Comparison of ENCODE assay signal across 1 cellular context in the genomic region with DNA sequence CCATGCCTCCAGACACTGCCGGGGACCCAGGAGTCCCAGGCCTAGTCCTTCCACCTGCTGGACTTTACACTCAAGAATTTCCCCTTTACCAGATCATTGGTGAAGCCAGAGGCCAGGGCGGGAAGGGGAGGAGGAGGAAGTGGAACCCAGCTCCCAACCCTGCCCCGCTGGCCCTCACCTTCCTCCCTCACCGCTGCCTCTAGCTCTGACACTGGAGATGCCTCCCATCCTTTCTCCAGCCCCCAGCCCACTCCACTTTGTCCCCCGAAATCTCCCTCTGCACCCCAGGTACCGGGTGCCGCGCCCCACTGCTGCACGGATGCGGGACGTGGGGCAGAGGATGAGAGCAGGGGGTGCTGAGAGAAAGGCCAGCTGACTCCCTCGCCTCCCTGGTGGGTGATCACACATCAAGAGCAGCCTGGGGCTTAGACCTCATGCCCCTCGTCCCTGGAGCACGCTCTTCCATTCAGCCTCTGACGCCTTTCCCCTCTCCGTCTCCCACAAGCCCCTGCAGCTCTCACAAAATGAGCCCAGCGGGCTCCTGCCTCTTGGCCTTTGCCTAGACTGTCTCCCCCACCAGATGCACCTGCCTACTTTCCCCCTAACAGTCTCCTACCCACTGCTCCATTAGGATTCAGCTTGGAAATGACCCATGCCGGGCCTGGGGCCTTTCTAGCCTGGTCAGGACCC.
TF ChIP-seq lines count a peak whose summit lies in the region.

A gene with protein sequence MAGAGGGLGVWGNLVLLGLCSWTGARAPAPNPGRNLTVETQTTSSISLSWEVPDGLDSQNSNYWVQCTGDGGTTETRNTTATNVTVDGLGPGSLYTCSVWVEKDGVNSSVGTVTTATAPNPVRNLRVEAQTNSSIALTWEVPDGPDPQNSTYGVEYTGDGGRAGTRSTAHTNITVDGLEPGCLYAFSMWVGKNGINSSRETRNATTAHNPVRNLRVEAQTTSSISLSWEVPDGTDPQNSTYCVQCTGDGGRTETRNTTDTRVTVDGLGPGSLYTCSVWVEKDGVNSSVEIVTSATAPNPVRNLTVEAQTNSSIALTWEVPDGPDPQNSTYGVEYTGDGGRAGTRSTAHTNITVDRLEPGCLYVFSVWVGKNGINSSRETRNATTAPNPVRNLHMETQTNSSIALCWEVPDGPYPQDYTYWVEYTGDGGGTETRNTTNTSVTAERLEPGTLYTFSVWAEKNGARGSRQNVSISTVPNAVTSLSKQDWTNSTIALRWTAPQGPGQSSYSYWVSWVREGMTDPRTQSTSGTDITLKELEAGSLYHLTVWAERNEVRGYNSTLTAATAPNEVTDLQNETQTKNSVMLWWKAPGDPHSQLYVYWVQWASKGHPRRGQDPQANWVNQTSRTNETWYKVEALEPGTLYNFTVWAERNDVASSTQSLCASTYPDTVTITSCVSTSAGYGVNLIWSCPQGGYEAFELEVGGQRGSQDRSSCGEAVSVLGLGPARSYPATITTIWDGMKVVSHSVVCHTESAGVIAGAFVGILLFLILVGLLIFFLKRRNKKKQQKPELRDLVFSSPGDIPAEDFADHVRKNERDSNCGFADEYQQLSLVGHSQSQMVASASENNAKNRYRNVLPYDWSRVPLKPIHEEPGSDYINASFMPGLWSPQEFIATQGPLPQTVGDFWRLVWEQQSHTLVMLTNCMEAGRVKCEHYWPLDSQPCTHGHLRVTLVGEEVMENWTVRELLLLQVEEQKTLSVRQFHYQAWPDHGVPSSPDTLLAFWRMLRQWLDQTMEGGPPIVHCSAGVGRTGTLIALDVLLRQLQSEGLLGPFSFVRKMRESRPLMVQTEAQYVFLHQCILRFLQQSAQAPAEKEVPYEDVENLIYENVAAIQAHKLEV (minus strand): TSS at position 72 of the 690 bp plus-strand sequence. CDS start 68 bp downstream, at position 4.

TF ChIP-seq in HepG2, 621 proteins besides CTCF, POLR2A, EP300 and RAD21 (continued from another document and continues in another):
- TF ChIP-seq, protein P1, sequence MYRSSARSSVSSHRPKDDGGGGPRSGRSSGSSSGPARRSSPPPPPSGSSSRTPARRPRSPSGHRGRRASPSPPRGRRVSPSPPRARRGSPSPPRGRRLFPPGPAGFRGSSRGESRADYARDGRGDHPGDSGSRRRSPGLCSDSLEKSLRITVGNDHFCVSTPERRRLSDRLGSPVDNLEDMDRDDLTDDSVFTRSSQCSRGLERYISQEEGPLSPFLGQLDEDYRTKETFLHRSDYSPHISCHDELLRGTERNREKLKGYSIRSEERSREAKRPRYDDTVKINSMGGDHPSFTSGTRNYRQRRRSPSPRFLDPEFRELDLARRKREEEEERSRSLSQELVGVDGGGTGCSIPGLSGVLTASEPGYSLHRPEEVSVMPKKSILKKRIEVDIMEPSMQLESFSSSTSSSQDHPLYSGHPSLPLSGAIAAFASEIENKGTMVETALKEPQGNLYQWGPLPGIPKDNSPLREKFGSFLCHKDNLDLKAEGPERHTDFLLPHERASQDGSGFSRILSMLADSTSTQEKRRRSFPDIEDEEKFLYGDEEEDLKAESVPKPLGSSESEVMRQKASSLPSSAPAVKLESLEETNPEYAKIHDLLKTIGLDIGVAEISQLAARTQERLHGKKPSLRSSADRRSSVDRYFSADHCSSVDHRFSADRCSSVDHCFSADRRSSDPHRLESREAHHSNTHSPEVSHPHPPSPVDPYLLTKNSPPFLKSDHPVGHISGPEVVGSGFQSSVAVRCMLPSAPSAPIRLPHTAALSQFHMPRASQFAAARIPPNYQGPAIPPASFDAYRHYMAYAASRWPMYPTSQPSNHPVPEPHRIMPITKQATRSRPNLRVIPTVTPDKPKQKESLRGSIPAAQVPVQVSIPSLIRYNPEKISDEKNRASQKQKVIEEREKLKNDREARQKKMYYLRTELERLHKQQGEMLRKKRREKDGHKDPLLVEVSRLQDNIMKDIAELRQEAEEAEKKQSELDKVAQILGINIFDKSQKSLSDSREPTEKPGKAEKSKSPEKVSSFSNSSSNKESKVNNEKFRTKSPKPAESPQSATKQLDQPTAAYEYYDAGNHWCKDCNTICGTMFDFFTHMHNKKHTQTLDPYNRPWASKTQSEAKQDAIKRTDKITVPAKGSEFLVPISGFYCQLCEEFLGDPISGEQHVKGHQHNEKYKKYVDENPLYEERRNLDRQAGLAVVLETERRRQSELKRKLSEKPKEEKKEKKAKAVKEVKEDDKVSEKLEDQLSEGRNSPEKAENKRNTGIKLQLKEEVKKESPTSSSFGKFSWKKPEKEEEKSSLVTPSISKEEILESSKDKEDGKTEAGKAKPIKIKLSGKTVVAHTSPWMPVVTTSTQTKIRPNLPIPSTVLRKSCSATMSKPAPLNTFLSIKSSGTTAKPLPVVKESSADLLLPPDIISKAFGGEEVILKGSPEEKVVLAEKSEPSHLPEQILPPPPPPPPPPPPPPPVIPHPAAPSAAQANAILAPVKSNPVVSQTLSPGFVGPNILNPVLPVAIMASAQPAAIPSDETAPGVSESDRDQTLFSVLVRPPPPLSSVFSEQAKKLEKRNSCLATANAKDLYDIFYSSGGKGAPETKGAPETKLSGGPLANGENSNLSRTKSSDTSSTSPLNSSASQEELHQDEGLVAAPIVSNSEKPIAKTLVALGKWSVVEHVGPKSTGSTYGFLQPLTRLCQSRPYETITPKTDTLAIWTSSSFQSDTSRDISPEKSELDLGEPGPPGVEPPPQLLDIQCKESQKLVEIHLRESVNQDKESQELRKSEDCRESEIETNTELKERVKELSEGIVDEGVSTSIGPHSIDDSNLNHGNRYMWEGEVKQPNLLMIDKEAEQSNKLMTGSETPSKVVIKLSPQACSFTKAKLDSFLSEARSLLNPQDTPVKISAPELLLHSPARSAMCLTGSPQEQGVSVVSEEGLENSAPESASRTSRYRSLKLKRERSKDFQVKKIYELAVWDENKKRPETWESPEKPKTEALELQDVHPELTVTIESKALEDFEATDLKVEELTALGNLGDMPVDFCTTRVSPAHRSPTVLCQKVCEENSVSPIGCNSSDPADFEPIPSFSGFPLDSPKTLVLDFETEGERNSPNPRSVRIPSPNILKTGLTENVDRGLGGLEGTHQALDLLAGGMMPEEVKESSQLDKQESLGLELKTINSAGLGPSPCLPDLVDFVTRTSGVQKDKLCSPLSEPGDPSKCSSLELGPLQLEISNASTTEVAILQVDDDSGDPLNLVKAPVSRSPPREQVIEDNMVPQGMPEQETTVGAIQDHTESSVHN (CRISPR knock-in tag; IDR thresholded peaks at IDR 0.05) = peak; percentile 77; the same call in 1 of the 2 replicates
- TF ChIP-seq SYNCRIP (IDR thresholded peaks at IDR 0.05; ENCODE audit: insufficient read depth, low read depth, low read length) (no peak), KLF16 (CRISPR knock-in tag; IDR thresholded peaks at IDR 0.05) (no peak), TGIF2 (CRISPR knock-in tag; IDR thresholded peaks at IDR 0.05) (no peak), KLF6 (CRISPR knock-in tag; IDR thresholded peaks at IDR 0.05) (0 out of 2 replicates have a peak, but pooled peaks have one; percentile 43), NFE2L2 (IDR thresholded peaks at IDR 0.05; ENCODE audit: low read length) (no peak), ZBTB42 (CRISPR knock-in tag; IDR thresholded peaks at IDR 0.05) (no peak), KLF15 (CRISPR knock-in tag; IDR thresholded peaks at IDR 0.05; ENCODE audit: borderline replicate concordance) (no peak), TEAD3 (CRISPR knock-in tag; optimal IDR thresholded peaks at IDR 0.05; ENCODE audit: borderline replicate concordance) (no peak), TAF15 (IDR thresholded peaks at IDR 0.05; ENCODE audit: low read depth, low read length, poor library complexity, severe bottlenecking) (no peak), SMC3 (IDR thresholded peaks at IDR 0.05; ENCODE audit: low read length) (no peak), AHR (CRISPR knock-in tag; IDR thresholded peaks at IDR 0.05) (peak; percentile 67; the same call in 1 of the 2 replicates), SMARCC2 (IDR thresholded peaks at IDR 0.05) (no peak), ZBTB3 (CRISPR knock-in tag; IDR thresholded peaks at IDR 0.05; ENCODE audit: borderline replicate concordance, low read depth) (0 out of 2 replicates have a peak, but pooled peaks have one; percentile 29), ZNF879 (CRISPR knock-in tag; IDR thresholded peaks at IDR 0.05) (peak; percentile 88; the same call in 1 of the 2 replicates), XRCC5 (optimal IDR thresholded peaks at IDR 0.05; ENCODE audit: low read length) (no peak), PHF5A (CRISPR knock-in tag; IDR thresholded peaks at IDR 0.05; ENCODE audit: low read depth, unreplicated experiment) (no peak), MLLT10 (CRISPR knock-in tag; IDR thresholded peaks at IDR 0.05) (no peak), HOXD1 (CRISPR knock-in tag; IDR thresholded peaks at IDR 0.05) (no peak), ZNF468 (CRISPR knock-in tag; IDR thresholded peaks at IDR 0.05) (no peak), ZNF564 (CRISPR knock-in tag; IDR thresholded peaks at IDR 0.05) (no peak), FOSL1 (CRISPR knock-in tag; IDR thresholded peaks at IDR 0.05; ENCODE audit: borderline replicate concordance) (no peak), ZNF816 (CRISPR knock-in tag; IDR thresholded peaks at IDR 0.05; ENCODE audit: borderline replicate concordance) (peak; percentile 76; the same call in 1 of the 2 replicates)
- TF ChIP-seq, protein P2, sequence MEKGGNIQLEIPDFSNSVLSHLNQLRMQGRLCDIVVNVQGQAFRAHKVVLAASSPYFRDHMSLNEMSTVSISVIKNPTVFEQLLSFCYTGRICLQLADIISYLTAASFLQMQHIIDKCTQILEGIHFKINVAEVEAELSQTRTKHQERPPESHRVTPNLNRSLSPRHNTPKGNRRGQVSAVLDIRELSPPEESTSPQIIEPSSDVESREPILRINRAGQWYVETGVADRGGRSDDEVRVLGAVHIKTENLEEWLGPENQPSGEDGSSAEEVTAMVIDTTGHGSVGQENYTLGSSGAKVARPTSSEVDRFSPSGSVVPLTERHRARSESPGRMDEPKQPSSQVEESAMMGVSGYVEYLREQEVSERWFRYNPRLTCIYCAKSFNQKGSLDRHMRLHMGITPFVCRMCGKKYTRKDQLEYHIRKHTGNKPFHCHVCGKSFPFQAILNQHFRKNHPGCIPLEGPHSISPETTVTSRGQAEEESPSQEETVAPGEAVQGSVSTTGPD (CRISPR knock-in tag; IDR thresholded peaks at IDR 0.05) = 0 out of 2 replicates have a peak, but pooled peaks have one; percentile 37
- TF ChIP-seq, protein P3, sequence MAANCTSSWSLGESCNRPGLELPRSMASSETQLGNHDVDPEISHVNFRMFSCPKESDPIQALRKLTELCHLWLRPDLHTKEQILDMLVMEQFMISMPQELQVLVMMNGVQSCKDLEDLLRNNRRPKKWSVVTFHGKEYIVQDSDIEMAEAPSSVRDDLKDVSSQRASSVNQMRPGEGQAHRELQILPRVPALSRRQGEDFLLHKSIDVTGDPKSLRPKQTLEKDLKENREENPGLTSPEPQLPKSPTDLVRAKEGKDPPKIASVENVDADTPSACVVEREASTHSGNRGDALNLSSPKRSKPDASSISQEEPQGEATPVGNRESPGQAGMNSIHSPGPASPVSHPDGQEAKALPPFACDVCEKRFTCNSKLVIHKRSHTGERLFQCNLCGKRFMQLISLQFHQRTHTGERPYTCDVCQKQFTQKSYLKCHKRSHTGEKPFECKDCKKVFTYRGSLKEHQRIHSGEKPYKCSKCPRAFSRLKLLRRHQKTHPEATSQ (CRISPR knock-in tag; IDR thresholded peaks at IDR 0.05; ENCODE audit: borderline replicate concordance) = no peak
- TF ChIP-seq, protein P4, sequence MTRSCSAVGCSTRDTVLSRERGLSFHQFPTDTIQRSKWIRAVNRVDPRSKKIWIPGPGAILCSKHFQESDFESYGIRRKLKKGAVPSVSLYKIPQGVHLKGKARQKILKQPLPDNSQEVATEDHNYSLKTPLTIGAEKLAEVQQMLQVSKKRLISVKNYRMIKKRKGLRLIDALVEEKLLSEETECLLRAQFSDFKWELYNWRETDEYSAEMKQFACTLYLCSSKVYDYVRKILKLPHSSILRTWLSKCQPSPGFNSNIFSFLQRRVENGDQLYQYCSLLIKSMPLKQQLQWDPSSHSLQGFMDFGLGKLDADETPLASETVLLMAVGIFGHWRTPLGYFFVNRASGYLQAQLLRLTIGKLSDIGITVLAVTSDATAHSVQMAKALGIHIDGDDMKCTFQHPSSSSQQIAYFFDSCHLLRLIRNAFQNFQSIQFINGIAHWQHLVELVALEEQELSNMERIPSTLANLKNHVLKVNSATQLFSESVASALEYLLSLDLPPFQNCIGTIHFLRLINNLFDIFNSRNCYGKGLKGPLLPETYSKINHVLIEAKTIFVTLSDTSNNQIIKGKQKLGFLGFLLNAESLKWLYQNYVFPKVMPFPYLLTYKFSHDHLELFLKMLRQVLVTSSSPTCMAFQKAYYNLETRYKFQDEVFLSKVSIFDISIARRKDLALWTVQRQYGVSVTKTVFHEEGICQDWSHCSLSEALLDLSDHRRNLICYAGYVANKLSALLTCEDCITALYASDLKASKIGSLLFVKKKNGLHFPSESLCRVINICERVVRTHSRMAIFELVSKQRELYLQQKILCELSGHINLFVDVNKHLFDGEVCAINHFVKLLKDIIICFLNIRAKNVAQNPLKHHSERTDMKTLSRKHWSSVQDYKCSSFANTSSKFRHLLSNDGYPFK (CRISPR knock-in tag; IDR thresholded peaks at IDR 0.05; ENCODE audit: borderline replicate concordance) = peak; percentile 67; the same call in 1 of the 2 replicates
- TF ChIP-seq, protein P5, sequence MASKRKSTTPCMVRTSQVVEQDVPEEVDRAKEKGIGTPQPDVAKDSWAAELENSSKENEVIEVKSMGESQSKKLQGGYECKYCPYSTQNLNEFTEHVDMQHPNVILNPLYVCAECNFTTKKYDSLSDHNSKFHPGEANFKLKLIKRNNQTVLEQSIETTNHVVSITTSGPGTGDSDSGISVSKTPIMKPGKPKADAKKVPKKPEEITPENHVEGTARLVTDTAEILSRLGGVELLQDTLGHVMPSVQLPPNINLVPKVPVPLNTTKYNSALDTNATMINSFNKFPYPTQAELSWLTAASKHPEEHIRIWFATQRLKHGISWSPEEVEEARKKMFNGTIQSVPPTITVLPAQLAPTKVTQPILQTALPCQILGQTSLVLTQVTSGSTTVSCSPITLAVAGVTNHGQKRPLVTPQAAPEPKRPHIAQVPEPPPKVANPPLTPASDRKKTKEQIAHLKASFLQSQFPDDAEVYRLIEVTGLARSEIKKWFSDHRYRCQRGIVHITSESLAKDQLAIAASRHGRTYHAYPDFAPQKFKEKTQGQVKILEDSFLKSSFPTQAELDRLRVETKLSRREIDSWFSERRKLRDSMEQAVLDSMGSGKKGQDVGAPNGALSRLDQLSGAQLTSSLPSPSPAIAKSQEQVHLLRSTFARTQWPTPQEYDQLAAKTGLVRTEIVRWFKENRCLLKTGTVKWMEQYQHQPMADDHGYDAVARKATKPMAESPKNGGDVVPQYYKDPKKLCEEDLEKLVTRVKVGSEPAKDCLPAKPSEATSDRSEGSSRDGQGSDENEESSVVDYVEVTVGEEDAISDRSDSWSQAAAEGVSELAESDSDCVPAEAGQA (IDR thresholded peaks at IDR 0.05; ENCODE audit: low read depth) = no peak
- TF ChIP-seq, protein P5 (CRISPR knock-in tag; IDR thresholded peaks at IDR 0.05; ENCODE audit: borderline replicate concordance) = no peak
